In the genomic region with DNA sequence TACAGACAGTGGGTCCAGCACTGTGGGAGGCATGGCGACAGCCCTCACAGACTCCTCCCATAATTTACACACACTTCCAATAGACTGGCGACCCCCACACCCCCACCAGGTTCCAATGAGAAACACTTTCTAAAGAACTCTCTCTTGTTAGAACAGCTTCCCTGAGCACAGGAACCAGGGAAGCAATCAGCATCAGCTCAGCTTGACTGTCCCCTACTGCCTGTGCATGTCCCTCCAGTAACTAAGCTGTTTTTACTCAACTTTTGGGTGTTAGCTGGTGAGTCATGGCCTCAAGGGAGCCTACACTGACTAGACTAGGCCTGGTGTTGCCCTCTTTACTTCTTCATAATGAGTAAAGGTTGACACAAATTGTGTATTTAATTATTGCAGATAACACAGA, we compare ENCODE assay signal across 1 cellular context.
TF ChIP-seq lines count a peak whose summit lies in the region.

No MANE protein-coding gene starts in this region.

TF ChIP-seq in GM12878, 131 proteins besides CTCF, POLR2A, EP300 and RAD21 (continued from another document):
- TF ChIP-seq CUX1 (IDR thresholded peaks at IDR 0.05; ENCODE audit: insufficient replicate concordance, low read depth, low read length) (no peak), NBN (IDR thresholded peaks at IDR 0.05) (0 out of 2 replicates have a peak, but pooled peaks have one; percentile 41), JUND (IDR thresholded peaks at IDR 0.05; ENCODE audit: low read depth, low read length) (peak; percentile 12; the same call in 1 of the 2 replicates), CHD2 (IDR thresholded peaks at IDR 0.05; ENCODE audit: borderline replicate concordance, low read depth, low read length) (no peak; the same call in 1 of the 2 replicates), POLR2AphosphoS5 (IDR thresholded peaks at IDR 0.05; ENCODE audit: low read length) (peak; percentile 58; the same call in 1 of the 2 replicates), MTA2 (IDR thresholded peaks at IDR 0.05; ENCODE audit: low read depth) (0 out of 2 replicates have a peak, but pooled peaks have one; percentile 32)
- TF ChIP-seq, protein P1, sequence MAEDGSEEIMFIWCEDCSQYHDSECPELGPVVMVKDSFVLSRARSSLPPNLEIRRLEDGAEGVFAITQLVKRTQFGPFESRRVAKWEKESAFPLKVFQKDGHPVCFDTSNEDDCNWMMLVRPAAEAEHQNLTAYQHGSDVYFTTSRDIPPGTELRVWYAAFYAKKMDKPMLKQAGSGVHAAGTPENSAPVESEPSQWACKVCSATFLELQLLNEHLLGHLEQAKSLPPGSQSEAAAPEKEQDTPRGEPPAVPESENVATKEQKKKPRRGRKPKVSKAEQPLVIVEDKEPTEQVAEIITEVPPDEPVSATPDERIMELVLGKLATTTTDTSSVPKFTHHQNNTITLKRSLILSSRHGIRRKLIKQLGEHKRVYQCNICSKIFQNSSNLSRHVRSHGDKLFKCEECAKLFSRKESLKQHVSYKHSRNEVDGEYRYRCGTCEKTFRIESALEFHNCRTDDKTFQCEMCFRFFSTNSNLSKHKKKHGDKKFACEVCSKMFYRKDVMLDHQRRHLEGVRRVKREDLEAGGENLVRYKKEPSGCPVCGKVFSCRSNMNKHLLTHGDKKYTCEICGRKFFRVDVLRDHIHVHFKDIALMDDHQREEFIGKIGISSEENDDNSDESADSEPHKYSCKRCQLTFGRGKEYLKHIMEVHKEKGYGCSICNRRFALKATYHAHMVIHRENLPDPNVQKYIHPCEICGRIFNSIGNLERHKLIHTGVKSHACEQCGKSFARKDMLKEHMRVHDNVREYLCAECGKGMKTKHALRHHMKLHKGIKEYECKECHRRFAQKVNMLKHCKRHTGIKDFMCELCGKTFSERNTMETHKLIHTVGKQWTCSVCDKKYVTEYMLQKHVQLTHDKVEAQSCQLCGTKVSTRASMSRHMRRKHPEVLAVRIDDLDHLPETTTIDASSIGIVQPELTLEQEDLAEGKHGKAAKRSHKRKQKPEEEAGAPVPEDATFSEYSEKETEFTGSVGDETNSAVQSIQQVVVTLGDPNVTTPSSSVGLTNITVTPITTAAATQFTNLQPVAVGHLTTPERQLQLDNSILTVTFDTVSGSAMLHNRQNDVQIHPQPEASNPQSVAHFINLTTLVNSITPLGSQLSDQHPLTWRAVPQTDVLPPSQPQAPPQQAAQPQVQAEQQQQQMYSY (CRISPR knock-in tag; IDR thresholded peaks at IDR 0.05): no peak
